8 cellular contexts compared by ENCODE assay signal in genomic region chr3:158278187-158278586, GRCh38.
"Had no signal": no experiment of that assay in that cellular context is flagged by ENCODE, and none has a peak within 500 bp of the region (broad histone marks: within the 10 kb centered on the region; RNA-seq: fewer than 3 reads in every experiment).

No MANE protein-coding gene starts in this region.

- ATAC-seq: HepG2, K562 had no signal

- H3K27me3 Mint-ChIP-seq: IgD-negative memory B cell had no signal

- H3K9ac ChIP-seq: KMS-11 had no signal

- H3K4me3 Mint-ChIP-seq: IgD-negative memory B cell had no signal

- H3K27ac ChIP-seq: HL-60, KMS-11 had no signal

- H3K27ac Mint-ChIP-seq: IgD-negative memory B cell had no signal

- H3K4me3 ChIP-seq: K562 had no signal

- H3K4me2 ChIP-seq: KMS-11 had no signal

- FAIRE-seq: HepG2, HTR-8/SVneo, K562 had no signal

- DNase-seq: KBM-7, KG1 had no signal
